Comparison of ENCODE assay signal across 9 cellular contexts in the genomic region with DNA sequence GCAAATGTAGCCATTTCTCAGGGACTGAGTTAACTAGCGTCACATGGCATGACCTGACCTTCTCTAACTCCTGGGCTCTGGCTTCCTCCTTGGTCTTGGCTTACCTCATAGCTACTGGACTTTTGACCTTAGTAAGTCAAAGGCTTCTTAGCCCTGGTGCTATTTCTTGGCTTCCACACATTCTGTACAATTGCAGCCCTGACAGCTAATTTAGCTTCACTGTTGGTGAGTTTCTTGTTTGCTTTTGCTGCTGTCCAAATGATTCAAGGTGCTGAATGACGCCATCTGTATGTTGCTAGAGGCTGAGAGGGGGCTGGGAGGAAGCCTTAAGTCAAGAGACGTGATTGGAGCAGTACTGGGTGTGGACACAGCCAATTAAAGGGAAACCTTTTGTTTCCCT.
A peak's percentile ranks its signal among the peaks of the same experiment; 100 is the strongest.
DNase-seq lines count a peak whose midpoint lies in the region; ATAC-seq and TF ChIP-seq lines count a peak whose summit lies in the region.
"Had no signal": no experiment of that assay in that cellular context is flagged by ENCODE, and none has a peak within 500 bp of the region (broad histone marks: within the 10 kb centered on the region; RNA-seq: fewer than 3 reads in every experiment).

No MANE protein-coding gene starts in this region.

- no peak overlapping the region for H3K4me3 ChIP-seq in astrocyte of the spinal cord (ENCODE audit: low read depth, low read length)
- H3K4me3 ChIP-seq in lung, result no peak overlapping the region

- in situ Hi-C loops in astrocyte of the spinal cord (cut with HindIII; ENCODE audit: low sequenced_read_pairs), result no loop called here

- no peak for TF ChIP-seq CTCF in astrocyte of the spinal cord (IDR thresholded peaks at IDR 0.05; ENCODE audit: low read depth, low read length)
- no peak for TF ChIP-seq CTCF in lung (IDR thresholded peaks at IDR 0.05; ENCODE audit: control extremely low read depth, extremely low read depth)

- no peaks in the 10 kb centered on the region for H3K4me1 Mint-ChIP-seq in activated CD4-positive, alpha-beta memory T cell treated with anti-CD3 and anti-CD28 coated beads for 36 hours (ENCODE audit: low read depth)

- CTCF ChIA-PET in activated CD4-positive, alpha-beta memory T cell treated with anti-CD3 and anti-CD28 coated beads for 36 hours (lab: Charles Lee), result no interaction called here

- DNase-seq in Daoy (ENCODE audit: low read depth) (peak; percentile 42), NCI-H146 (lab: John Stamatoyannopoulos, UW) (peak; percentile 66), astrocyte of the spinal cord (ENCODE audit: low read depth, low spot score) (peak; percentile 56), lung (ENCODE audit: low spot score) (peak; percentile 29), GOT3 (lab: John Stamatoyannopoulos, UW) (no peak), germinal center (ENCODE audit: low spot score) (no peak)
- no peak for DNase-seq in activated CD4-positive, alpha-beta memory T cell treated with anti-CD3 and anti-CD28 coated beads for 36 hours
- DNase-seq: CD8-positive, alpha-beta T cell had no signal

- H3K27me3 Mint-ChIP-seq in activated CD4-positive, alpha-beta memory T cell treated with anti-CD3 and anti-CD28 coated beads for 36 hours, result no peaks in the 10 kb centered on the region

- POLR2A ChIA-PET in activated CD4-positive, alpha-beta memory T cell treated with anti-CD3 and anti-CD28 coated beads for 36 hours (lab: Charles Lee), result no interaction called here

- peaks cover 0 to 2% of the 10 kb centered on the region in 2 donors for H3K9me3 ChIP-seq in lung (ENCODE audit: control insufficient read depth in 2 of 2, insufficient read depth in 1 of 2, low read length in 1 of 2)

- H3K27ac ChIP-seq in lung (ENCODE audit: low read depth in 1 of 2, low read length in 1 of 2), result no peak overlapping the region

- ATAC-seq in lung (ENCODE audit: insufficient read depth, low FRiP score) (no peak), HG02870 (IDR thresholded peaks at IDR 0.05; ENCODE audit: unreplicated experiment) (no peak)
- ATAC-seq: CD8-positive, alpha-beta T cell had no signal

- H3K36me3 Mint-ChIP-seq in activated CD4-positive, alpha-beta memory T cell treated with anti-CD3 and anti-CD28 coated beads for 36 hours, result no peaks in the 10 kb centered on the region
- H3K36me3 Mint-ChIP-seq: CD8-positive, alpha-beta T cell had no signal

- H3K4me3 Mint-ChIP-seq in activated CD4-positive, alpha-beta memory T cell treated with anti-CD3 and anti-CD28 coated beads for 36 hours, result no peak overlapping the region
- H3K4me3 Mint-ChIP-seq: CD8-positive, alpha-beta T cell had no signal

- 55 to 66% methylated on average over 3 of the region's 3 CpGs for WGBS in lung, 2 donors

- no peaks in the 10 kb centered on the region for H3K9me3 Mint-ChIP-seq in activated CD4-positive, alpha-beta memory T cell treated with anti-CD3 and anti-CD28 coated beads for 36 hours

- H3K4me1 ChIP-seq in lung (ENCODE audit: control insufficient read depth in 2 of 2, insufficient read depth in 2 of 2, low read length in 2 of 2), result peaks cover 0 to 2% of the 10 kb centered on the region in 2 donors

- H3K36me3 ChIP-seq in lung (ENCODE audit: control insufficient read depth in 2 of 2, insufficient read depth in 2 of 2, low read length in 2 of 2), result no peaks in the 10 kb centered on the region

- intact Hi-C loops in activated CD4-positive, alpha-beta memory T cell treated with anti-CD3 and anti-CD28 coated beads for 36 hours (cut with micrococcal nuclease), result no loop called here

- H3K27me3 ChIP-seq in lung (ENCODE audit: control insufficient read depth, insufficient read depth), result no peaks in the 10 kb centered on the region

- H3K27ac Mint-ChIP-seq in activated CD4-positive, alpha-beta memory T cell treated with anti-CD3 and anti-CD28 coated beads for 36 hours, result no peak overlapping the region
- H3K27ac Mint-ChIP-seq: CD8-positive, alpha-beta T cell had no signal

Comparison
In these comparisons a context has a peak if more than half of its experiments do, and no peak if none do; other contexts are left out.
1. DNase-seq: peak in Daoy (single experiment), NCI-H146 (single experiment), astrocyte of the spinal cord (single experiment) and lung (single experiment); none in activated CD4-positive, alpha-beta memory T cell treated with anti-CD3 and anti-CD28 coated beads for 36 hours (single experiment), GOT3 (single experiment) and germinal center (single experiment).